In genomic region chr13:41568143-41568989, GRCh38 we compare ENCODE assay signal across 15 cellular contexts.
DNase-seq lines count a peak whose midpoint lies in the region; ATAC-seq, FAIRE-seq and TF ChIP-seq lines count a peak whose summit lies in the region.
"Had no signal": no experiment of that assay in that cellular context is flagged by ENCODE, and none has a peak within 500 bp of the region (broad histone marks: within the 10 kb centered on the region; RNA-seq: fewer than 3 reads in every experiment).

No MANE protein-coding gene starts in this region.

- H3K27ac ChIP-seq in suprapubic skin (peak overlapping the region; percentile 51), HepG2 (ENCODE audit: extremely low read length, insufficient read depth, low read length) (no peak overlapping the region)
- H3K27ac ChIP-seq: Peyer's patch, SK-N-MC had no signal

- DNase-seq in H7 (peak; percentile 70), inferior parietal cortex (ENCODE audit: extremely low spot score) (peak; percentile 53), suprapubic skin (ENCODE audit: low spot score in 2 of 2) (no peak), HepG2 (ENCODE audit: low spot score) (no peak), GM13977 (ENCODE audit: low spot score) (no peak), activated T-cell treated with anti-CD3 and anti-CD28 coated beads for 4 hours (no peak)
- DNase-seq: activated CD4-positive, alpha-beta T cell treated with anti-CD3 and anti-CD28 coated beads for 4 hours; activated gamma-delta T cell treated with Interleukin-2 at 50 U/mL for 16 hours; NCI-H1436 treated with DMSO at 0.1 percent for 48 hours; Peyer's patch had no signal

- no peak for TF ChIP-seq RAD21 in HepG2 (CRISPR knock-in tag; IDR thresholded peaks at IDR 0.05)

- peak overlapping the region; percentile 46 for H3K27ac Mint-ChIP-seq in activated T-helper 17 cell treated with anti-CD3 and anti-CD28 coated beads, Interleukin-2, amount 50 U/mL, for 72 hours
- H3K27ac Mint-ChIP-seq: B cell had no signal

- no peak overlapping the region for H2AFZ ChIP-seq in HepG2 (ENCODE audit: low read length)

- CTCF ChIA-PET in HepG2 (lab: Yijun Ruan, JAX; ENCODE audit: low intra/inter-chr PET ratio, low total read pairs): no interaction called here

- H3K79me2 ChIP-seq in HepG2 (ENCODE audit: insufficient read depth, low read length): no peaks in the 10 kb centered on the region

- H3K36me3 Mint-ChIP-seq in activated T-helper 17 cell treated with anti-CD3 and anti-CD28 coated beads, Interleukin-2, amount 50 U/mL, for 72 hours (ENCODE audit: low read depth): peaks cover 6% of the 10 kb centered on the region

- H4K20me1 ChIP-seq in HepG2 (ENCODE audit: insufficient read depth, low read length): no peaks in the 10 kb centered on the region

- no peaks in the 10 kb centered on the region for H3K9me3 Mint-ChIP-seq in activated T-helper 17 cell treated with anti-CD3 and anti-CD28 coated beads, Interleukin-2, amount 50 U/mL, for 72 hours

- TF ChIP-seq CTCF in suprapubic skin (IDR thresholded peaks at IDR 0.05): no peak
- TF ChIP-seq CTCF in HepG2 (CRISPR knock-in tag; IDR thresholded peaks at IDR 0.05): no peak
- no peak for TF ChIP-seq CTCF in GM13977 (IDR thresholded peaks at IDR 0.05; ENCODE audit: extremely low read depth, insufficient read depth, missing control alignments)

- TF ChIP-seq EP300 in suprapubic skin (IDR thresholded peaks at IDR 0.05) (no peak), HepG2 (IDR thresholded peaks at IDR 0.05; ENCODE audit: low read depth in 2 of 2, low read length in 2 of 2) (no peak), HepG2 (CRISPR knock-in tag; IDR thresholded peaks at IDR 0.05; ENCODE audit: borderline replicate concordance) (no peak)

- no peak for ATAC-seq in activated T-helper 17 cell treated with anti-CD3 and anti-CD28 coated beads, Interleukin-2, amount 50 U/mL, for 72 hours (replicated peaks)
- ATAC-seq in HepG2: no peak

- no peak overlapping the region for H3K4me3 Mint-ChIP-seq in activated T-helper 17 cell treated with anti-CD3 and anti-CD28 coated beads, Interleukin-2, amount 50 U/mL, for 72 hours
- H3K4me3 Mint-ChIP-seq: B cell had no signal

- no peak overlapping the region for H3K9ac ChIP-seq in HepG2 (ENCODE audit: insufficient read depth, low read depth, low read length)

- no peak overlapping the region for H3K4me2 ChIP-seq in HepG2 (ENCODE audit: low read depth, low read length)

- FAIRE-seq in HepG2 (lab: Jason Lieb, UNC): no peak
- FAIRE-seq: colon, HTR-8/SVneo had no signal

- POLR2A ChIA-PET in HepG2 (lab: Yijun Ruan, JAX): no interaction called here

- H3K27me3 ChIP-seq in H7 (ENCODE audit: control insufficient read depth, insufficient read depth, low read length) (no peaks in the 10 kb centered on the region), suprapubic skin (no peaks in the 10 kb centered on the region), HepG2 (ENCODE audit: control insufficient read depth in 1 of 2, insufficient read depth in 2 of 2, low read length in 2 of 2) (no peaks in the 10 kb centered on the region)
- H3K27me3 ChIP-seq: Peyer's patch had no signal

- no peaks in the 10 kb centered on the region for H3K9me3 ChIP-seq in suprapubic skin
- no peaks in the 10 kb centered on the region for H3K9me3 ChIP-seq in HepG2 (ENCODE audit: low read length)
- H3K9me3 ChIP-seq: Peyer's patch had no signal

- no peaks in the 10 kb centered on the region for H3K27me3 Mint-ChIP-seq in activated T-helper 17 cell treated with anti-CD3 and anti-CD28 coated beads, Interleukin-2, amount 50 U/mL, for 72 hours
- H3K27me3 Mint-ChIP-seq: B cell had no signal

- in situ Hi-C loops in HepG2 (cut with HindIII; ENCODE audit: extremely low pct_ligation_motif_present, low pct_unique_long_range_greater_than_20kb): no loop called here
- in situ Hi-C loops in GM13977 (cut with MboI; ENCODE audit: low pct_unique_long_range_greater_than_20kb, low sequenced_read_pairs, unreplicated experiment): no loop called here

- H3K4me1 Mint-ChIP-seq in activated T-helper 17 cell treated with anti-CD3 and anti-CD28 coated beads, Interleukin-2, amount 50 U/mL, for 72 hours: no peaks in the 10 kb centered on the region
- H3K4me1 Mint-ChIP-seq: B cell had no signal

- BruUV-seq in HepG2 (replicated peaks; lab: Mats Ljungman, UMichigan): no TSS peak

- no peaks in the 10 kb centered on the region for H3K36me3 ChIP-seq in H7 (replicated peaks; ENCODE audit: control insufficient read depth, insufficient read depth, low read length)
- peaks cover 3% of the 10 kb centered on the region for H3K36me3 ChIP-seq in suprapubic skin
- peaks cover 0 to 13% of the 10 kb centered on the region in 2 experiments; a peak in 1 of 5 replicates for H3K36me3 ChIP-seq in HepG2 (replicated peaks in 1 of 2; ENCODE audit: control insufficient read depth in 1 of 2, insufficient read depth in 2 of 2, low read length in 2 of 2)

- peaks cover 17% of the 10 kb centered on the region for H3K4me1 ChIP-seq in suprapubic skin
- peaks cover 20% of the 10 kb centered on the region for H3K4me1 ChIP-seq in HepG2 (ENCODE audit: insufficient read depth, low read length)
- H3K4me1 ChIP-seq: Peyer's patch had no signal

- TF ChIP-seq POLR2A in suprapubic skin (IDR thresholded peaks at IDR 0.05) (no peak), HepG2 (IDR thresholded peaks at IDR 0.05; ENCODE audit: insufficient read depth in 1 of 2, low read depth in 2 of 2, low read length in 2 of 2) (no peak)

- H3K4me3 ChIP-seq in H7 (ENCODE audit: insufficient read depth, low read depth, low read length) (no peak overlapping the region), suprapubic skin (no peak overlapping the region), HepG2 (replicated peaks in 1 of 3; ENCODE audit: insufficient read depth in 1 of 3, low read depth in 2 of 3, low read length in 3 of 3) (no peak overlapping the region)
- H3K4me3 ChIP-seq: Peyer's patch, SK-N-MC had no signal

- intact Hi-C loops in HepG2 (cut with micrococcal nuclease; ENCODE audit: unreplicated experiment): no loop called here

- WGBS in suprapubic skin: 79% methylated on average over 10 of the region's 10 CpGs
- WGBS in HepG2 (ENCODE audit: low lambda C conversion rate): 93% methylated on average over 10 of the region's 10 CpGs

TF ChIP-seq in HepG2, 621 proteins besides CTCF, POLR2A, EP300 and RAD21:
- no peak for TF ChIP-seq PLSCR1 (CRISPR knock-in tag; IDR thresholded peaks at IDR 0.05; ENCODE audit: borderline replicate concordance)
- TF ChIP-seq ZNF343 (CRISPR knock-in tag; IDR thresholded peaks at IDR 0.05): no peak
- TF ChIP-seq ZNF12 (CRISPR knock-in tag; IDR thresholded peaks at IDR 0.05): no peak
- TF ChIP-seq ZFAT (CRISPR knock-in tag; conservative IDR thresholded peaks at IDR 0.05): no peak
- no peak for TF ChIP-seq YEATS2 (CRISPR knock-in tag; IDR thresholded peaks at IDR 0.05; ENCODE audit: borderline replicate concordance)
- TF ChIP-seq ARNT (IDR thresholded peaks at IDR 0.05): no peak

Comparison
In these comparisons a context has a peak if more than half of its experiments do, and no peak if none do; other contexts are left out.
1. DNase-seq: peak in H7 (single experiment) and inferior parietal cortex (single experiment); none in suprapubic skin (0 of 2), HepG2 (single experiment), GM13977 (single experiment) and activated T-cell treated with anti-CD3 and anti-CD28 coated beads for 4 hours (single experiment).